Comparison of ENCODE assay signal across 8 cellular contexts in genomic region chr11:62725686-62726085, GRCh38. TPM values are rescaled to one million over a fixed set of nuclear protein-coding genes. Genes with fewer than 3 reads are reported as not detected.
DNase-seq lines count a peak whose midpoint lies in the region; ATAC-seq and TF ChIP-seq lines count a peak whose summit lies in the region.

No MANE protein-coding gene starts in this region.

- H3K36me3 ChIP-seq in KMS-11 (ENCODE audit: insufficient read depth): peaks cover 32% of the 10 kb centered on the region; the same call in 1 of the 2 replicates
- peaks cover 29 to 33% of the 10 kb centered on the region in 2 donors for H3K36me3 ChIP-seq in muscle layer of duodenum (ENCODE audit: control insufficient read depth in 1 of 2, insufficient read depth in 2 of 2, low read length in 2 of 2)

- H3K79me2 ChIP-seq in KMS-11 (ENCODE audit: insufficient read depth, low read depth): peaks cover 82% of the 10 kb centered on the region

- POLR2A ChIA-PET in AG04450 (lab: Yijun Ruan, JAX): interaction anchor here (1.1 to 3.1 kb wide), 2 partner anchors 36 to 60 kb away, joined by 3 to 30 read pairs; partner anchors contain the start of genes C11orf98, CSKMT and LRRN4CL

- H3K4me1 ChIP-seq in KMS-11 (ENCODE audit: low read depth, poor library complexity, severe bottlenecking): peaks cover 34% of the 10 kb centered on the region
- H3K4me1 ChIP-seq in muscle layer of duodenum (ENCODE audit: control insufficient read depth in 1 of 2, insufficient read depth in 2 of 2, low read length in 2 of 2): peaks cover 4 to 41% of the 10 kb centered on the region in 2 donors

- ATAC-seq in GM21737 (IDR thresholded peaks at IDR 0.05; ENCODE audit: unreplicated experiment): no peak

- peak overlapping the region; percentile 77 for H3K9ac ChIP-seq in KMS-11

- DNase-seq in AG04450 (ENCODE audit: low read depth, low spot score): no peak
- no peak for DNase-seq in chondrocyte (ENCODE audit: low spot score)
- DNase-seq in anterior cingulate cortex (lab: John Stamatoyannopoulos, UW): no peak
- no peak for DNase-seq in activated CD4-positive, CD25-positive, alpha-beta regulatory T cell (lab: John Stamatoyannopoulos, UW)
- DNase-seq in NCI-H510A (lab: John Stamatoyannopoulos, UW): no peak

- peaks cover 16% of the 10 kb centered on the region; the same call in 1 of the 2 replicates for H4K20me1 ChIP-seq in KMS-11 (ENCODE audit: insufficient read depth)

- no peaks in the 10 kb centered on the region for H3K27me3 Mint-ChIP-seq in chondrocyte (ENCODE audit: low read depth)

- H3K27ac Mint-ChIP-seq in chondrocyte (ENCODE audit: unreplicated experiment): peak overlapping the region; percentile 98

- no peaks in the 10 kb centered on the region; the same call in 1 of the 2 replicates for H3K9me3 ChIP-seq in AG04450 (ENCODE audit: control insufficient read depth, insufficient read depth, low read length)
- no peaks in the 10 kb centered on the region for H3K9me3 ChIP-seq in muscle layer of duodenum (ENCODE audit: control insufficient read depth in 1 of 2, low read length in 2 of 2)

- no peak for TF ChIP-seq CTCF in AG04450 (IDR thresholded peaks at IDR 0.05; ENCODE audit: low read depth, low read length)
- TF ChIP-seq CTCF in KMS-11 (conservative IDR thresholded peaks at IDR 0.05; ENCODE audit: low read depth, low read length): no peak
- no peak for TF ChIP-seq CTCF in chondrocyte (IDR thresholded peaks at IDR 0.05)

- H3K4me3 ChIP-seq in AG04450 (ENCODE audit: low read depth, low read length) (peak overlapping the region; percentile 99), KMS-11 (IDR thresholded peaks at IDR 0.05; ENCODE audit: insufficient read depth, low read depth, low read length) (peak overlapping the region; percentile 47), muscle layer of duodenum (ENCODE audit: low read depth in 1 of 2, low read length in 2 of 2) (peak overlapping the region; percentile 92 to 96)

- H3K27me3 ChIP-seq in AG04450 (ENCODE audit: control insufficient read depth, insufficient read depth, low read length) (no peaks in the 10 kb centered on the region), KMS-11 (ENCODE audit: insufficient read depth, low read depth) (no peaks in the 10 kb centered on the region), muscle layer of duodenum (ENCODE audit: low read depth, low read length) (no peaks in the 10 kb centered on the region)

- peaks cover 49% of the 10 kb centered on the region for H3K4me1 Mint-ChIP-seq in chondrocyte (ENCODE audit: low read depth)

- peak overlapping the region; percentile 98 for H3K4me2 ChIP-seq in KMS-11

- H3K4me3 Mint-ChIP-seq in chondrocyte (ENCODE audit: unreplicated experiment): peak overlapping the region; percentile 96

- H3K36me3 Mint-ChIP-seq in chondrocyte (ENCODE audit: low read depth): peaks cover 30% of the 10 kb centered on the region

- H3K27ac ChIP-seq in AG04450 (ENCODE audit: low read depth, low read length) (no peak overlapping the region), KMS-11 (peak overlapping the region; percentile 89), muscle layer of duodenum (ENCODE audit: low read length) (peak overlapping the region; percentile 87)

- no peaks in the 10 kb centered on the region for H3K9me3 Mint-ChIP-seq in chondrocyte (ENCODE audit: low read depth)

- CTCF ChIA-PET in AG04450 (lab: Charles Lee): no interaction called here

- no peak overlapping the region for H2AFZ ChIP-seq in KMS-11 (ENCODE audit: low read depth)

RNA-seq across cellular contexts. Expression of gene HNRNPUL2, which starts 1.6 kb away (rescaled TPM):
- 26.6 and 28.2 TPM in 2 replicates for polyA plus RNA-seq in AG04450 (2011; rRNA removed)
- 20.5 and 21.6 TPM in 2 replicates for polyA minus RNA-seq in AG04450 (2011; rRNA and poly(A)+ RNA removed)
- total RNA-seq in chondrocyte: 43.6 to 53.8 TPM (median 45.6 TPM) in 3 replicates

RNA-seq across cellular contexts. Expression of gene TTC9C, which starts 2.6 kb away (rescaled TPM):
- 32.2 and 32.5 TPM in 2 replicates for polyA plus RNA-seq in AG04450 (2011; rRNA removed)
- 24.8 and 25.5 TPM in 2 replicates for polyA minus RNA-seq in AG04450 (2011; rRNA and poly(A)+ RNA removed)
- total RNA-seq in chondrocyte: 33.0 to 36.8 TPM (median 36.7 TPM) in 3 replicates

RNA-seq across cellular contexts. Expression of gene GNG3, which starts 18.2 kb away (rescaled TPM):
- polyA plus RNA-seq in AG04450 (2011; rRNA removed): 0.11 TPM in 1 of 2 replicates, not detected in the other
- not detected in 2 replicates for polyA minus RNA-seq in AG04450 (2011; rRNA and poly(A)+ RNA removed)
- total RNA-seq in chondrocyte: not detected in 3 replicates

RNA-seq across cellular contexts. Expression of gene BSCL2, which starts 18.5 kb away (rescaled TPM):
- polyA plus RNA-seq in AG04450 (2011; rRNA removed): 42.8 and 63.7 TPM in 2 replicates
- polyA minus RNA-seq in AG04450 (2011; rRNA and poly(A)+ RNA removed): 59.3 and 81.9 TPM in 2 replicates
- 36.6 to 76.0 TPM (median 43.2 TPM) in 3 replicates for total RNA-seq in chondrocyte

RNA-seq across cellular contexts. Expression of gene ZBTB3, which starts 28.3 kb away (rescaled TPM):
- 3.2 and 3.7 TPM in 2 replicates for polyA plus RNA-seq in AG04450 (2011; rRNA removed)
- polyA minus RNA-seq in AG04450 (2011; rRNA and poly(A)+ RNA removed): 9.9 and 11.7 TPM in 2 replicates
- 10.2 to 13.0 TPM (median 11.3 TPM) in 3 replicates for total RNA-seq in chondrocyte

Comparison
In these comparisons a context has a peak if more than half of its experiments do, and no peak if none do; other contexts are left out.
1. H3K4me3 ChIP-seq: peak in every context shown above with its lines; median percentile 99 in AG04450; 94 in muscle layer of duodenum; 47 in KMS-11.